In genomic region chr18:34493099-34493544, GRCh38 we compare ENCODE assay signal across 8 cellular contexts.
A peak's percentile ranks its signal among the peaks of the same experiment; 100 is the strongest.
DNase-seq lines count a peak whose midpoint lies in the region; ATAC-seq, FAIRE-seq and TF ChIP-seq lines count a peak whose summit lies in the region.

No MANE protein-coding gene starts in this region.

- H3K27ac ChIP-seq in A549 (no peak overlapping the region), cardiac muscle cell (no peak overlapping the region), ovary (no peak overlapping the region)

- H3K27me3 Mint-ChIP-seq in activated naive CD8-positive, alpha-beta T cell treated with anti-CD3 and anti-CD28 coated beads, Interleukin-2, amount 10 ng/mL, durations not matched to agents 7 days and 5 days = peaks cover 30% of the 10 kb centered on the region

- POLR2A ChIA-PET in A549 (lab: Yijun Ruan, JAX) = no interaction called here
- POLR2A ChIA-PET in activated naive CD8-positive, alpha-beta T cell treated with anti-CD3 and anti-CD28 coated beads, Interleukin-2, amount 10 ng/mL, durations not matched to agents 7 days and 5 days (lab: Charles Lee) = no interaction called here

- intact Hi-C loops in ovary (cut with DNase I) = no loop called here

- H3K36me3 ChIP-seq in cardiac muscle cell (no peaks in the 10 kb centered on the region), ovary (no peaks in the 10 kb centered on the region)

- TF ChIP-seq RAD21 in A549 (conservative IDR thresholded peaks at IDR 0.05 in 1 of 2, IDR thresholded peaks at IDR 0.05 in 1 of 2) = no peak

- no peak overlapping the region for H3K27ac Mint-ChIP-seq in activated naive CD8-positive, alpha-beta T cell treated with anti-CD3 and anti-CD28 coated beads, Interleukin-2, amount 10 ng/mL, durations not matched to agents 7 days and 5 days

- no peaks in the 10 kb centered on the region for H3K9me3 Mint-ChIP-seq in activated naive CD8-positive, alpha-beta T cell treated with anti-CD3 and anti-CD28 coated beads, Interleukin-2, amount 10 ng/mL, durations not matched to agents 7 days and 5 days

- H3K4me2 ChIP-seq in A549 = peak overlapping the region; percentile 72

- peak overlapping the region; percentile 63 for H3K4me3 Mint-ChIP-seq in activated naive CD8-positive, alpha-beta T cell treated with anti-CD3 and anti-CD28 coated beads, Interleukin-2, amount 10 ng/mL, durations not matched to agents 7 days and 5 days

- CTCF ChIA-PET in A549 (lab: Yijun Ruan, JAX) = no interaction called here

- TF ChIP-seq CTCF in A549 (IDR thresholded peaks at IDR 0.05) = no peak
- no peak for TF ChIP-seq CTCF in cardiac muscle cell (IDR thresholded peaks at IDR 0.05; ENCODE audit: low read depth, low read length)
- no peak for TF ChIP-seq CTCF in ovary (IDR thresholded peaks at IDR 0.05)

- 3% methylated on average over 10 of the region's 18 CpGs for WGBS in A549 (ENCODE audit: missing lambda C conversion rate)
- WGBS in ovary, 3 donors = 0 to 1% (median 1%) methylated on average over 14 to 18 of the region's 18 CpGs

- DNase-seq in A549 (ENCODE audit: low read depth in 1 of 2, low spot score in 1 of 2) (peak in 1 of 2 experiments; percentile 23), NCI-H2171 (lab: John Stamatoyannopoulos, UW) (peak; percentile 82), cardiac muscle cell (ENCODE audit: low read depth in 1 of 2, low spot score in 1 of 2) (peak; percentile 61 to 71), ovary (peak; percentile 16 to 62 (median 43))
- peak; percentile 40 for DNase-seq in activated naive CD8-positive, alpha-beta T cell treated with anti-CD3 and anti-CD28 coated beads, Interleukin-2, amount 10 ng/mL, durations not matched to agents 7 days and 5 days

- no peaks in the 10 kb centered on the region; the same call in 2 of the 3 replicates for H3K9me3 ChIP-seq in A549
- no peaks in the 10 kb centered on the region for H3K9me3 ChIP-seq in cardiac muscle cell (ENCODE audit: low read depth)
- no peaks in the 10 kb centered on the region for H3K9me3 ChIP-seq in ovary

- peaks cover 2% of the 10 kb centered on the region for H3K36me3 Mint-ChIP-seq in activated naive CD8-positive, alpha-beta T cell treated with anti-CD3 and anti-CD28 coated beads, Interleukin-2, amount 10 ng/mL, durations not matched to agents 7 days and 5 days

- no peak for FAIRE-seq in A549 (lab: Jason Lieb, UNC)

- peak overlapping the region; percentile 37 for H3K4me3 ChIP-seq in A549
- peak overlapping the region; percentile 74 for H3K4me3 ChIP-seq in cardiac muscle cell
- peak overlapping the region; percentile 36 for H3K4me3 ChIP-seq in ovary

- TF ChIP-seq POLR2A in A549 (IDR thresholded peaks at IDR 0.05; ENCODE audit: low read length) (no peak), ovary (IDR thresholded peaks at IDR 0.05) (no peak)

- ATAC-seq in A549 (peak; percentile 35 to 64; a peak in 3 of 6 replicates), GM18508 (IDR thresholded peaks at IDR 0.05; ENCODE audit: insufficient read depth, unreplicated experiment) (peak; percentile 75), HG03025 (IDR thresholded peaks at IDR 0.05; ENCODE audit: low FRiP score, unreplicated experiment) (peak; percentile 54), GM18873 (IDR thresholded peaks at IDR 0.05; ENCODE audit: low FRiP score, unreplicated experiment) (no peak)
- ATAC-seq in activated naive CD8-positive, alpha-beta T cell treated with anti-CD3 and anti-CD28 coated beads, Interleukin-2, amount 10 ng/mL, durations not matched to agents 7 days and 5 days (ENCODE audit: low read depth) = peak; percentile 54

- H3K4me1 ChIP-seq in A549 (no peaks in the 10 kb centered on the region), cardiac muscle cell (ENCODE audit: low read depth) (no peaks in the 10 kb centered on the region), ovary (ENCODE audit: insufficient read depth) (no peaks in the 10 kb centered on the region)

- no peak for TF ChIP-seq EP300 in A549 (IDR thresholded peaks at IDR 0.05)
- no peak for TF ChIP-seq EP300 in ovary (IDR thresholded peaks at IDR 0.05)

- H3K27me3 ChIP-seq in cardiac muscle cell (peaks cover 10% of the 10 kb centered on the region), ovary (no peaks in the 10 kb centered on the region)

- peaks cover 3% of the 10 kb centered on the region for H3K4me1 Mint-ChIP-seq in activated naive CD8-positive, alpha-beta T cell treated with anti-CD3 and anti-CD28 coated beads, Interleukin-2, amount 10 ng/mL, durations not matched to agents 7 days and 5 days

TF ChIP-seq in A549, 52 proteins besides CTCF, POLR2A, EP300 and RAD21:
- TF ChIP-seq HOXB5 (CRISPR knock-in tag; IDR thresholded peaks at IDR 0.05) (no peak), BHLHE40 (IDR thresholded peaks at IDR 0.05; ENCODE audit: low read depth, low read length) (no peak), ESRRA (IDR thresholded peaks at IDR 0.05; ENCODE audit: borderline replicate concordance, low read length) (no peak), RARB (CRISPR knock-in tag; IDR thresholded peaks at IDR 0.05) (no peak), PBX3 (IDR thresholded peaks at IDR 0.05) (no peak), MAZ (IDR thresholded peaks at IDR 0.05; ENCODE audit: borderline replicate concordance, low read depth, low read length) (no peak), HES2 (IDR thresholded peaks at IDR 0.05) (no peak), FOSL2 (IDR thresholded peaks at IDR 0.05) (no peak), FOSL2 (CRISPR knock-in tag; IDR thresholded peaks at IDR 0.05) (no peak)
- TF ChIP-seq, protein P1, sequence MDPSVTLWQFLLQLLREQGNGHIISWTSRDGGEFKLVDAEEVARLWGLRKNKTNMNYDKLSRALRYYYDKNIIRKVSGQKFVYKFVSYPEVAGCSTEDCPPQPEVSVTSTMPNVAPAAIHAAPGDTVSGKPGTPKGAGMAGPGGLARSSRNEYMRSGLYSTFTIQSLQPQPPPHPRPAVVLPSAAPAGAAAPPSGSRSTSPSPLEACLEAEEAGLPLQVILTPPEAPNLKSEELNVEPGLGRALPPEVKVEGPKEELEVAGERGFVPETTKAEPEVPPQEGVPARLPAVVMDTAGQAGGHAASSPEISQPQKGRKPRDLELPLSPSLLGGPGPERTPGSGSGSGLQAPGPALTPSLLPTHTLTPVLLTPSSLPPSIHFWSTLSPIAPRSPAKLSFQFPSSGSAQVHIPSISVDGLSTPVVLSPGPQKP (IDR thresholded peaks at IDR 0.05; ENCODE audit: low read depth, low read length) = no peak
